In the genomic region with DNA sequence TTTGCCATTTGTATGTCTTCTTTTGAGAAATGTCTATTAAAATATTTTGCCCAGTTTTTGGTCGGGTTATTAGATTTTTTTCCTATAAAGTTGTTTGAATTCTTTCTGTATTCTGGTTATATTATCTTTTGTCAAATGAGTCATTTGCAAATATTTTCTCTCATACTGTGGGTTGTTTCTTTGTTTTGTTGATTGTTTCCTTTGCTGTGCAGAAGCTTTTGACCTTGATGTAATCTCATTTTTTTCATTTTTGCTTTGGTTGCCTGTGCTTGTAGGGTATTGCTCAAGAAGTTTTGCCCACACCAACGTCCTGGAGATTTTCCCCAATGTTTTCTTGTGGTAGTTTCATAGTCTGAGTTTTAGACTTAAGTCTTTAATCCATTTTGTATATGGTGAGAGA, we compare ENCODE assay signal across 35 cellular contexts.
"Had no signal": no experiment of that assay in that cellular context is flagged by ENCODE, and none has a peak within 500 bp of the region (broad histone marks: within the 10 kb centered on the region; RNA-seq: fewer than 3 reads in every experiment).

No MANE protein-coding gene starts in this region.

- H3K4me3 ChIP-seq: MG63 had no signal

- H3K27me3 ChIP-seq: MG63 had no signal

- H3K36me3 ChIP-seq: MG63 had no signal

- DNase-seq: Karpas-422, Kasumi-1, MG63, MM.1S, MV-4-11, NCI-H1048, NCI-H1092, NCI-H1092 treated with DMSO at 0.1 percent for 48 hours, NCI-H1105, NCI-H1105 treated with DMSO at 0.1 percent for 48 hours, NCI-H1417, NCI-H1417 treated with DMSO at 0.1 percent for 48 hours, NCI-H1436, NCI-H1436 treated with DMSO at 0.1 percent for 48 hours, NCI-H146, NCI-H1694, NCI-H1694 treated with DMSO at 0.1 percent for 48 hours, NCI-H187, NCI-H187 treated with DMSO at 0.1 percent for 48 hours, NCI-H1930, NCI-H2029, NCI-H2029 treated with DMSO at 0.1 percent for 48 hours, NCI-H2081, NCI-H2081 treated with DMSO at 0.1 percent for 48 hours, NCI-H2107, NCI-H2171, NCI-H2171 treated with DMSO at 0.1 percent for 48 hours, NCI-H2227 treated with DMSO at 0.1 percent for 48 hours, NCI-H226, NCI-H345, NCI-H446, NCI-H446 treated with DMSO at 0.1 percent for 48 hours, NCI-H510A, NCI-H510A treated with DMSO at 0.1 percent for 48 hours, NCI-H524 had no signal

- H3K9me3 ChIP-seq: MG63 had no signal
